Comparison of ENCODE assay signal across 8 cellular contexts in genomic region chr1:208132287-208132882, GRCh38.
DNase-seq lines count a peak whose midpoint lies in the region; ATAC-seq and TF ChIP-seq lines count a peak whose summit lies in the region.

No MANE protein-coding gene starts in this region.

- ATAC-seq in GM21529 (IDR thresholded peaks at IDR 0.05; ENCODE audit: unreplicated experiment) (peak; percentile 98), Right ventricle myocardium superior (ENCODE audit: poor library complexity) (peak; percentile 91)

- peak; percentile 57 for TF ChIP-seq RAD21 in Ishikawa (IDR thresholded peaks at IDR 0.05; ENCODE audit: low read depth)

- DNase-seq in EH (ENCODE audit: low read depth) (peak; percentile 78), RPMI7951 (ENCODE audit: low read depth) (peak; percentile 77), Right ventricle myocardium superior (peak; percentile 91), posterior vena cava (ENCODE audit: low spot score) (peak; percentile 85), middle frontal gyrus (ENCODE audit: extremely low spot score, low spot score) (no peak)
- DNase-seq in activated naive CD4-positive, alpha-beta T cell treated with anti-CD3 and anti-CD28 coated beads, Interleukin-2, amount 50 U/mL, for 16 hours, result peak; percentile 42

- no peak for TF ChIP-seq EP300 in Ishikawa (IDR thresholded peaks at IDR 0.05; ENCODE audit: borderline replicate concordance)

- intact Hi-C loops in Right ventricle myocardium superior (cut with DNase I) (loop anchor here (5.0 kb wide), 1 partner anchor 110 kb away; the partner anchor contains the start of gene PLXNA2), posterior vena cava (cut with DNase I) (loop anchor here (5.0 to 10.0 kb wide), 2 partner anchors 92 to 110 kb away; partner anchors contain the start of gene PLXNA2 (in 1 of the 2))

TF ChIP-seq in Ishikawa, 13 proteins besides CTCF, POLR2A, EP300 and RAD21:
- TF ChIP-seq EGR1 (IDR thresholded peaks at IDR 0.05) (no peak), USF1 (IDR thresholded peaks at IDR 0.05) (no peak), NFIC (IDR thresholded peaks at IDR 0.05) (no peak)
- TF ChIP-seq, protein P1, sequence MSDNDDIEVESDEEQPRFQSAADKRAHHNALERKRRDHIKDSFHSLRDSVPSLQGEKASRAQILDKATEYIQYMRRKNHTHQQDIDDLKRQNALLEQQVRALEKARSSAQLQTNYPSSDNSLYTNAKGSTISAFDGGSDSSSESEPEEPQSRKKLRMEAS (IDR thresholded peaks at IDR 0.05), result peak; percentile 49
